16 cellular contexts compared by ENCODE assay signal in the genomic region with DNA sequence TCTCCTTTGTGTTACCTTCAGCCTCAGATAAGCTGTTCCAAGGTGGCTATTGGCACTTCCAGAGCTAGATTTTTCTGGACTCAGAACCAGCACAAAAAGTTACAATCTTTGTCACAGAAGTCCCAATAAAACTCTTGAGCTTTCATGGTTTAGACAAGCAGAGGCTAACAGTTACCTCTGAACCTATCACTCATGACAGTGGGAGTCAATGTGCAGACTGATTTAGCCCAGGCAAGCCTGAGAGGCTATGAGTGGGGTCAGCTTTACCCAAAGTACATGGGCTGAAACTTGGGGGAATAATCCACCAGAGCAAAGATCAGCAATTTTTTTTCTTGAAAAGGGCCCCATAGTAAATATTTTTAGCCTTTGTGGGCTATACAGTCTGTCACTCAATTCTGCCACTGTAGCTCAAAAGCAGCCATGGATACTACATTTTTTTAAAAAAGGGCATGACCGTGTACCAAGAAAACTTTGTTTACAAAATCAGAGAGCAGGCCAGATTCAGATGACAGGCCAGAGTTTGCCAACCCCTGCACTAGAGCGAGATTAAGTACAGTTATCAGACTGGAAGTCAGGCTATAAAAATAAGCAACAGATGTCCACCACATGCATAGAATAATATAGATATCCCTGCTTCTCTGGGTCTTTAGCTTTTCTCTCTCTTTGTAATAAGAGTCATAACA. TPM values are rescaled to one million over a fixed set of nuclear protein-coding genes. Genes with fewer than 3 reads are reported as not detected.
DNase-seq lines count a peak whose midpoint lies in the region; ATAC-seq and TF ChIP-seq lines count a peak whose summit lies in the region.
"Had no signal": no experiment of that assay in that cellular context is flagged by ENCODE, and none has a peak within 500 bp of the region (broad histone marks: within the 10 kb centered on the region; RNA-seq: fewer than 3 reads in every experiment).

No MANE protein-coding gene starts in this region.

- WGBS in testis, 2 donors, result 71 to 82% methylated on average over 2 of the region's 2 CpGs

- H3K27me3 Mint-ChIP-seq in nephron progenitor cell (ENCODE audit: low read depth, poor library complexity), result no peaks in the 10 kb centered on the region

- peaks cover 10% of the 10 kb centered on the region for H3K4me1 Mint-ChIP-seq in nephron progenitor cell

- H3K27ac Mint-ChIP-seq in nephron progenitor cell, result peak overlapping the region; percentile 45

- no peaks in the 10 kb centered on the region for H3K9me3 ChIP-seq in testis

- H3K4me3 Mint-ChIP-seq in nephron progenitor cell, result no peak overlapping the region

- no peaks in the 10 kb centered on the region for H3K36me3 ChIP-seq in testis (ENCODE audit: low read depth, missing control alignments)

- DNase-seq in DMS 273 treated with DMSO at 0.1 percent for 48 hours (lab: John Stamatoyannopoulos, UW) (peak; percentile 62), fibroblast of villous mesenchyme (ENCODE audit: low read depth) (peak; percentile 86), nephron progenitor cell (no peak), caudate nucleus (lab: John Stamatoyannopoulos, UW) (no peak), testis (no peak), nucleus accumbens (lab: John Stamatoyannopoulos, UW) (no peak)
- DNase-seq: C1 segment of cervical spinal cord, DMS153, NCI-H1048, NCI-H146, NCI-H226, NCI-H526 treated with DMSO at 0.1 percent for 48 hours, Right ventricle myocardium superior had no signal

- H3K27me3 ChIP-seq in testis, result no peaks in the 10 kb centered on the region

- no peaks in the 10 kb centered on the region for H3K4me1 ChIP-seq in testis

- no peaks in the 10 kb centered on the region for H3K9me3 Mint-ChIP-seq in nephron progenitor cell

- intact Hi-C loops in testis (cut with DNase I; ENCODE audit: low total_unique reads), result no loop called here

- ATAC-seq in SK-N-SH treated with all-trans-retinoic acid at 6 μM for 48 hours, result peak; percentile 35; the same call in 1 of the 3 replicates
- ATAC-seq in GM19351 (IDR thresholded peaks at IDR 0.05; ENCODE audit: unreplicated experiment), result no peak
- ATAC-seq: K562 had no signal

- TF ChIP-seq POLR2A in testis (IDR thresholded peaks at IDR 0.05), result no peak

- H3K27ac ChIP-seq in caudate nucleus (ENCODE audit: low read depth, low read length) (no peak overlapping the region), testis (no peak overlapping the region)

- TF ChIP-seq CTCF in fibroblast of villous mesenchyme (IDR thresholded peaks at IDR 0.05; ENCODE audit: insufficient read depth, low read depth, low read length) (no peak), nephron progenitor cell (IDR thresholded peaks at IDR 0.05) (no peak), testis (IDR thresholded peaks at IDR 0.05) (no peak)

- H3K36me3 Mint-ChIP-seq in nephron progenitor cell (ENCODE audit: low read depth), result no peaks in the 10 kb centered on the region

- H3K4me3 ChIP-seq in fibroblast of villous mesenchyme (ENCODE audit: low read depth, low read length) (no peak overlapping the region), testis (no peak overlapping the region)
- H3K4me3 ChIP-seq: K562 had no signal

TF ChIP-seq in SK-N-SH treated with all-trans-retinoic acid at 6 μM for 48 hours, 23 proteins besides CTCF, POLR2A, EP300 and RAD21:
- TF ChIP-seq, protein P1, sequence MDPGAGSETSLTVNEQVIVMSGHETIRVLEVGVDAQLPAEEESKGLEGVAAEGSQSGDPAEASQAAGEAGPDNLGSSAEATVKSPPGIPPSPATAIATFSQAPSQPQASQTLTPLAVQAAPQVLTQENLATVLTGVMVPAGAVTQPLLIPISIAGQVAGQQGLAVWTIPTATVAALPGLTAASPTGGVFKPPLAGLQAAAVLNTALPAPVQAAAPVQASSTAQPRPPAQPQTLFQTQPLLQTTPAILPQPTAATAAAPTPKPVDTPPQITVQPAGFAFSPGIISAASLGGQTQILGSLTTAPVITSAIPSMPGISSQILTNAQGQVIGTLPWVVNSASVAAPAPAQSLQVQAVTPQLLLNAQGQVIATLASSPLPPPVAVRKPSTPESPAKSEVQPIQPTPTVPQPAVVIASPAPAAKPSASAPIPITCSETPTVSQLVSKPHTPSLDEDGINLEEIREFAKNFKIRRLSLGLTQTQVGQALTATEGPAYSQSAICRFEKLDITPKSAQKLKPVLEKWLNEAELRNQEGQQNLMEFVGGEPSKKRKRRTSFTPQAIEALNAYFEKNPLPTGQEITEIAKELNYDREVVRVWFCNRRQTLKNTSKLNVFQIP (CRISPR knock-in tag; IDR thresholded peaks at IDR 0.05; ENCODE audit: borderline replicate concordance, low read depth), result no peak
- TF ChIP-seq ESRRG (CRISPR knock-in tag; IDR thresholded peaks at IDR 0.05) (no peak), ARNTL (CRISPR knock-in tag; IDR thresholded peaks at IDR 0.05; ENCODE audit: borderline replicate concordance, low read depth) (no peak), CSDC2 (CRISPR knock-in tag; IDR thresholded peaks at IDR 0.05) (no peak)
- TF ChIP-seq, protein P2, sequence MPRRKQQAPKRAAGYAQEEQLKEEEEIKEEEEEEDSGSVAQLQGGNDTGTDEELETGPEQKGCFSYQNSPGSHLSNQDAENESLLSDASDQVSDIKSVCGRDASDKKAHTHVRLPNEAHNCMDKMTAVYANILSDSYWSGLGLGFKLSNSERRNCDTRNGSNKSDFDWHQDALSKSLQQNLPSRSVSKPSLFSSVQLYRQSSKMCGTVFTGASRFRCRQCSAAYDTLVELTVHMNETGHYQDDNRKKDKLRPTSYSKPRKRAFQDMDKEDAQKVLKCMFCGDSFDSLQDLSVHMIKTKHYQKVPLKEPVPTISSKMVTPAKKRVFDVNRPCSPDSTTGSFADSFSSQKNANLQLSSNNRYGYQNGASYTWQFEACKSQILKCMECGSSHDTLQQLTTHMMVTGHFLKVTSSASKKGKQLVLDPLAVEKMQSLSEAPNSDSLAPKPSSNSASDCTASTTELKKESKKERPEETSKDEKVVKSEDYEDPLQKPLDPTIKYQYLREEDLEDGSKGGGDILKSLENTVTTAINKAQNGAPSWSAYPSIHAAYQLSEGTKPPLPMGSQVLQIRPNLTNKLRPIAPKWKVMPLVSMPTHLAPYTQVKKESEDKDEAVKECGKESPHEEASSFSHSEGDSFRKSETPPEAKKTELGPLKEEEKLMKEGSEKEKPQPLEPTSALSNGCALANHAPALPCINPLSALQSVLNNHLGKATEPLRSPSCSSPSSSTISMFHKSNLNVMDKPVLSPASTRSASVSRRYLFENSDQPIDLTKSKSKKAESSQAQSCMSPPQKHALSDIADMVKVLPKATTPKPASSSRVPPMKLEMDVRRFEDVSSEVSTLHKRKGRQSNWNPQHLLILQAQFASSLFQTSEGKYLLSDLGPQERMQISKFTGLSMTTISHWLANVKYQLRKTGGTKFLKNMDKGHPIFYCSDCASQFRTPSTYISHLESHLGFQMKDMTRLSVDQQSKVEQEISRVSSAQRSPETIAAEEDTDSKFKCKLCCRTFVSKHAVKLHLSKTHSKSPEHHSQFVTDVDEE (CRISPR knock-in tag; IDR thresholded peaks at IDR 0.05), result no peak
TF ChIP-seq in SK-N-SH treated with all-trans-retinoic acid at 6 μM for 48 hours: peak in this region for 0.

RNA-seq across cellular contexts. Expression of a gene that starts 20.0 kb away (rescaled TPM):
- total RNA-seq in fibroblast of villous mesenchyme, result 177 and 217 TPM in 2 replicates
- total RNA-seq in testis, result 10 to 100 TPM; 39.1 to 50.2 TPM
- 50.4 TPM for polyA plus RNA-seq in testis (ENCODE audit: insufficient read depth, low read depth, low replicate concordance)
- polyA plus RNA-seq: K562 had no signal

Comparison
In these comparisons a context has a peak if more than half of its experiments do, and no peak if none do; other contexts are left out.
1. DNase-seq: peak in DMS 273 treated with DMSO at 0.1 percent for 48 hours (single experiment) and fibroblast of villous mesenchyme (single experiment); none in nephron progenitor cell (single experiment), caudate nucleus (0 of 61), testis (single experiment) and nucleus accumbens (0 of 56).